Comparison of ENCODE assay signal across 1 cellular context in genomic region chr17:1742371-1743093, GRCh38.
A peak's percentile ranks its signal among the peaks of the same experiment; 100 is the strongest.
TF ChIP-seq lines count a peak whose summit lies in the region.

Gene SERPINF2, plus strand, starts transcription at chr17:1742871. Its CDS starts 2,125 bp downstream, at chr17:1744996.

TF ChIP-seq in HepG2, 621 proteins besides CTCF, POLR2A, EP300 and RAD21 (continued from another document):
- TF ChIP-seq, protein P1, sequence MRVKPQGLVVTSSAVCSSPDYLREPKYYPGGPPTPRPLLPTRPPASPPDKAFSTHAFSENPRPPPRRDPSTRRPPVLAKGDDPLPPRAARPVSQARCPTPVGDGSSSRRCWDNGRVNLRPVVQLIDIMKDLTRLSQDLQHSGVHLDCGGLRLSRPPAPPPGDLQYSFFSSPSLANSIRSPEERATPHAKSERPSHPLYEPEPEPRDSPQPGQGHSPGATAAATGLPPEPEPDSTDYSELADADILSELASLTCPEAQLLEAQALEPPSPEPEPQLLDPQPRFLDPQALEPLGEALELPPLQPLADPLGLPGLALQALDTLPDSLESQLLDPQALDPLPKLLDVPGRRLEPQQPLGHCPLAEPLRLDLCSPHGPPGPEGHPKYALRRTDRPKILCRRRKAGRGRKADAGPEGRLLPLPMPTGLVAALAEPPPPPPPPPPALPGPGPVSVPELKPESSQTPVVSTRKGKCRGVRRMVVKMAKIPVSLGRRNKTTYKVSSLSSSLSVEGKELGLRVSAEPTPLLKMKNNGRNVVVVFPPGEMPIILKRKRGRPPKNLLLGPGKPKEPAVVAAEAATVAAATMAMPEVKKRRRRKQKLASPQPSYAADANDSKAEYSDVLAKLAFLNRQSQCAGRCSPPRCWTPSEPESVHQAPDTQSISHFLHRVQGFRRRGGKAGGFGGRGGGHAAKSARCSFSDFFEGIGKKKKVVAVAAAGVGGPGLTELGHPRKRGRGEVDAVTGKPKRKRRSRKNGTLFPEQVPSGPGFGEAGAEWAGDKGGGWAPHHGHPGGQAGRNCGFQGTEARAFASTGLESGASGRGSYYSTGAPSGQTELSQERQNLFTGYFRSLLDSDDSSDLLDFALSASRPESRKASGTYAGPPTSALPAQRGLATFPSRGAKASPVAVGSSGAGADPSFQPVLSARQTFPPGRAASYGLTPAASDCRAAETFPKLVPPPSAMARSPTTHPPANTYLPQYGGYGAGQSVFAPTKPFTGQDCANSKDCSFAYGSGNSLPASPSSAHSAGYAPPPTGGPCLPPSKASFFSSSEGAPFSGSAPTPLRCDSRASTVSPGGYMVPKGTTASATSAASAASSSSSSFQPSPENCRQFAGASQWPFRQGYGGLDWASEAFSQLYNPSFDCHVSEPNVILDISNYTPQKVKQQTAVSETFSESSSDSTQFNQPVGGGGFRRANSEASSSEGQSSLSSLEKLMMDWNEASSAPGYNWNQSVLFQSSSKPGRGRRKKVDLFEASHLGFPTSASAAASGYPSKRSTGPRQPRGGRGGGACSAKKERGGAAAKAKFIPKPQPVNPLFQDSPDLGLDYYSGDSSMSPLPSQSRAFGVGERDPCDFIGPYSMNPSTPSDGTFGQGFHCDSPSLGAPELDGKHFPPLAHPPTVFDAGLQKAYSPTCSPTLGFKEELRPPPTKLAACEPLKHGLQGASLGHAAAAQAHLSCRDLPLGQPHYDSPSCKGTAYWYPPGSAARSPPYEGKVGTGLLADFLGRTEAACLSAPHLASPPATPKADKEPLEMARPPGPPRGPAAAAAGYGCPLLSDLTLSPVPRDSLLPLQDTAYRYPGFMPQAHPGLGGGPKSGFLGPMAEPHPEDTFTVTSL (CRISPR knock-in tag; IDR thresholded peaks at IDR 0.05; ENCODE audit: borderline replicate concordance): no peak
- TF ChIP-seq KLF16 (CRISPR knock-in tag; IDR thresholded peaks at IDR 0.05) (peak in 1 of 2 experiments; percentile 70; a peak in 1 of 4 replicates), PAXIP1 (CRISPR knock-in tag; conservative IDR thresholded peaks at IDR 0.05) (peak; percentile 92), ZNF629 (CRISPR knock-in tag; conservative IDR thresholded peaks at IDR 0.05) (peak; percentile 50; the same call in 1 of the 2 replicates), ZNF432 (CRISPR knock-in tag; IDR thresholded peaks at IDR 0.05; ENCODE audit: borderline replicate concordance) (no peak), ZSCAN25 (CRISPR knock-in tag; IDR thresholded peaks at IDR 0.05) (peak; percentile 73; the same call in 1 of the 2 replicates), ZNF546 (CRISPR knock-in tag; conservative IDR thresholded peaks at IDR 0.05) (peak; percentile 28; the same call in 1 of the 2 replicates), CENPX (CRISPR knock-in tag; IDR thresholded peaks at IDR 0.05) (no peak), KDM3A (CRISPR knock-in tag; IDR thresholded peaks at IDR 0.05; ENCODE audit: low read depth) (no peak), ZNF124 (CRISPR knock-in tag; IDR thresholded peaks at IDR 0.05) (0 out of 2 replicates have a peak, but pooled peaks have one; percentile 55), NFYC (CRISPR knock-in tag; IDR thresholded peaks at IDR 0.05) (peak; percentile 35; the same call in 1 of the 2 replicates), RFX3 (CRISPR knock-in tag; IDR thresholded peaks at IDR 0.05) (no peak), RBM22 (optimal IDR thresholded peaks at IDR 0.05; ENCODE audit: low read length) (no peak), ZBTB7A (CRISPR knock-in tag; IDR thresholded peaks at IDR 0.05) (peak; percentile 66; the same call in 1 of the 2 replicates), GFI1 (CRISPR knock-in tag; IDR thresholded peaks at IDR 0.05; ENCODE audit: borderline replicate concordance) (peak; percentile 56; the same call in 1 of the 2 replicates), MTF1 (CRISPR knock-in tag; IDR thresholded peaks at IDR 0.05) (no peak), BORCS8-MEF2B (CRISPR knock-in tag; IDR thresholded peaks at IDR 0.05) (peak; percentile 73; the same call in 1 of the 2 replicates), EED (CRISPR knock-in tag; IDR thresholded peaks at IDR 0.05) (no peak), ZNF501 (CRISPR knock-in tag; IDR thresholded peaks at IDR 0.05) (peak; percentile 68), SAFB2 (CRISPR knock-in tag; IDR thresholded peaks at IDR 0.05; ENCODE audit: borderline replicate concordance, low read depth) (no peak), KMT2A (CRISPR knock-in tag; IDR thresholded peaks at IDR 0.05) (no peak), MEIS2 (CRISPR knock-in tag; IDR thresholded peaks at IDR 0.05) (peak; percentile 15; the same call in 1 of the 2 replicates), AKAP8 (CRISPR knock-in tag; IDR thresholded peaks at IDR 0.05) (no peak), PAX8 (CRISPR knock-in tag; IDR thresholded peaks at IDR 0.05; ENCODE audit: borderline replicate concordance) (no peak), TFE3 (CRISPR knock-in tag; IDR thresholded peaks at IDR 0.05) (peak; percentile 45; the same call in 1 of the 2 replicates), REPIN1 (CRISPR knock-in tag; IDR thresholded peaks at IDR 0.05; ENCODE audit: borderline replicate concordance, low read depth) (no peak), ZNF160 (CRISPR knock-in tag; IDR thresholded peaks at IDR 0.05) (peak; percentile 60; the same call in 1 of the 2 replicates), ZNF18 (CRISPR knock-in tag; IDR thresholded peaks at IDR 0.05; ENCODE audit: insufficient replicate concordance) (peak; percentile 66), FOXP1 (IDR thresholded peaks at IDR 0.05) (no peak), FOXP1 (CRISPR knock-in tag; IDR thresholded peaks at IDR 0.05) (peak; percentile 65), ZNF136 (CRISPR knock-in tag; IDR thresholded peaks at IDR 0.05; ENCODE audit: low read depth) (0 out of 2 replicates have a peak, but pooled peaks have one; percentile 32), SOX5 (CRISPR knock-in tag; IDR thresholded peaks at IDR 0.05; ENCODE audit: borderline replicate concordance) (peak; percentile 56; the same call in 1 of the 2 replicates), ZNF768 (CRISPR knock-in tag; IDR thresholded peaks at IDR 0.05) (peak; percentile 98), CBX2 (IDR thresholded peaks at IDR 0.05; ENCODE audit: low read depth, low read length) (no peak), CBX2 (CRISPR knock-in tag; IDR thresholded peaks at IDR 0.05; ENCODE audit: low read depth) (no peak), HOXD1 (CRISPR knock-in tag; IDR thresholded peaks at IDR 0.05) (peak; percentile 79; the same call in 1 of the 2 replicates)
- TF ChIP-seq, protein P2, sequence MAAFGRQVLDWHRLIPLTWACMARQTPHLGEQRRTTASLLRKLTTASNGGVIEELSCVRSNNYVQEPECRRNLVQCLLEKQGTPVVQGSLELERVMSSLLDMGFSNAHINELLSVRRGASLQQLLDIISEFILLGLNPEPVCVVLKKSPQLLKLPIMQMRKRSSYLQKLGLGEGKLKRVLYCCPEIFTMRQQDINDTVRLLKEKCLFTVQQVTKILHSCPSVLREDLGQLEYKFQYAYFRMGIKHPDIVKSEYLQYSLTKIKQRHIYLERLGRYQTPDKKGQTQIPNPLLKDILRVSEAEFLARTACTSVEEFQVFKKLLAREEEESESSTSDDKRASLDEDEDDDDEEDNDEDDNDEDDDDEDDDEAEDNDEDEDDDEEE (CRISPR knock-in tag; IDR thresholded peaks at IDR 0.05): peak; percentile 60; the same call in 1 of the 2 replicates
- TF ChIP-seq, protein P3, sequence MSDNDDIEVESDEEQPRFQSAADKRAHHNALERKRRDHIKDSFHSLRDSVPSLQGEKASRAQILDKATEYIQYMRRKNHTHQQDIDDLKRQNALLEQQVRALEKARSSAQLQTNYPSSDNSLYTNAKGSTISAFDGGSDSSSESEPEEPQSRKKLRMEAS (IDR thresholded peaks at IDR 0.05): peak; percentile 49
- TF ChIP-seq, protein P4, sequence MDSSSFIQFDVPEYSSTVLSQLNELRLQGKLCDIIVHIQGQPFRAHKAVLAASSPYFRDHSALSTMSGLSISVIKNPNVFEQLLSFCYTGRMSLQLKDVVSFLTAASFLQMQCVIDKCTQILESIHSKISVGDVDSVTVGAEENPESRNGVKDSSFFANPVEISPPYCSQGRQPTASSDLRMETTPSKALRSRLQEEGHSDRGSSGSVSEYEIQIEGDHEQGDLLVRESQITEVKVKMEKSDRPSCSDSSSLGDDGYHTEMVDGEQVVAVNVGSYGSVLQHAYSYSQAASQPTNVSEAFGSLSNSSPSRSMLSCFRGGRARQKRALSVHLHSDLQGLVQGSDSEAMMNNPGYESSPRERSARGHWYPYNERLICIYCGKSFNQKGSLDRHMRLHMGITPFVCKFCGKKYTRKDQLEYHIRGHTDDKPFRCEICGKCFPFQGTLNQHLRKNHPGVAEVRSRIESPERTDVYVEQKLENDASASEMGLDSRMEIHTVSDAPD (CRISPR knock-in tag; IDR thresholded peaks at IDR 0.05): no peak
- TF ChIP-seq, protein P5, sequence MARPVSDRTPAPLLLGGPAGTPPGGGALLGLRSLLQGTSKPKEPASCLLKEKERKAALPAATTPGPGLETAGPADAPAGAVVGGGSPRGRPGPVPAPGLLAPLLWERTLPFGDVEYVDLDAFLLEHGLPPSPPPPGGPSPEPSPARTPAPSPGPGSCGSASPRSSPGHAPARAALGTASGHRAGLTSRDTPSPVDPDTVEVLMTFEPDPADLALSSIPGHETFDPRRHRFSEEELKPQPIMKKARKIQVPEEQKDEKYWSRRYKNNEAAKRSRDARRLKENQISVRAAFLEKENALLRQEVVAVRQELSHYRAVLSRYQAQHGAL (CRISPR knock-in tag; IDR thresholded peaks at IDR 0.05; ENCODE audit: not compliant biosample characterization): peak; percentile 30
- TF ChIP-seq, protein P6, sequence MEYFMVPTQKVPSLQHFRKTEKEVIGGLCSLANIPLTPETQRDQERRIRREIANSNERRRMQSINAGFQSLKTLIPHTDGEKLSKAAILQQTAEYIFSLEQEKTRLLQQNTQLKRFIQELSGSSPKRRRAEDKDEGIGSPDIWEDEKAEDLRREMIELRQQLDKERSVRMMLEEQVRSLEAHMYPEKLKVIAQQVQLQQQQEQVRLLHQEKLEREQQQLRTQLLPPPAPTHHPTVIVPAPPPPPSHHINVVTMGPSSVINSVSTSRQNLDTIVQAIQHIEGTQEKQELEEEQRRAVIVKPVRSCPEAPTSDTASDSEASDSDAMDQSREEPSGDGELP (IDR thresholded peaks at IDR 0.05; ENCODE audit: borderline replicate concordance, low read depth): peak; percentile 96
TF ChIP-seq in HepG2: peak in this region for 195.
